ENCODE assay signal across 4 cellular contexts in genomic region chr18:70956554-70956953, GRCh38.
"Had no signal": no experiment of that assay in that cellular context is flagged by ENCODE, and none has a peak within 500 bp of the region (broad histone marks: within the 10 kb centered on the region; RNA-seq: fewer than 3 reads in every experiment).

No MANE protein-coding gene starts in this region.

- H2AFZ ChIP-seq: GM23338 had no signal

- H3K27ac Mint-ChIP-seq: GM23338, H9 had no signal

- DNase-seq: H9, HCEC 1CT, IMR-90 had no signal

- H3K4me1 Mint-ChIP-seq: GM23338 had no signal

- H3K4me2 ChIP-seq: GM23338 had no signal

- H3K9me3 Mint-ChIP-seq: H9 had no signal

- H3K4me3 ChIP-seq: GM23338 had no signal

- H3K4me3 Mint-ChIP-seq: GM23338, H9 had no signal

- ATAC-seq: GM23338 had no signal
